ENCODE assay signal across 8 cellular contexts in genomic region chr1:155261401-155261887, GRCh38. TPM values are rescaled to one million over a fixed set of nuclear protein-coding genes. Genes with fewer than 3 reads are reported as not detected.
DNase-seq lines count a peak whose midpoint lies in the region; ATAC-seq and TF ChIP-seq lines count a peak whose summit lies in the region.

No MANE protein-coding gene starts in this region.

- H3K4me3 ChIP-seq in CD4-positive, alpha-beta memory T cell (ENCODE audit: low read length in 2 of 2): peak overlapping the region; percentile 94
- H3K4me3 ChIP-seq in HEK293 (ENCODE audit: low read depth, low read length) (peak overlapping the region; percentile 91), skin epidermis (peak overlapping the region; percentile 73 to 94 (median 79))

- peaks cover 23% of the 10 kb centered on the region for H3K4me1 ChIP-seq in CD4-positive, alpha-beta memory T cell (ENCODE audit: insufficient read depth, low read length)
- no peaks in the 10 kb centered on the region for H3K4me1 ChIP-seq in HEK293 (ENCODE audit: control insufficient read depth, insufficient read depth, low read length)

- CTCF ChIA-PET in CD4-positive, alpha-beta memory T cell (lab: Charles Lee; ENCODE audit: partially characterized antibody): interaction anchor here (1.1 to 4.7 kb wide), 8 partner anchors 11 to 330 kb away, joined by 3 to 77 read pairs (median 4); partner anchors contain the start of genes CLK2 and FDPS
- CTCF ChIA-PET in HEK293 (lab: Yijun Ruan, JAX): interaction anchor here (1.0 to 6.2 kb wide), 3 partner anchors 11 to 83 kb away, joined by 5 to 91 read pairs (median 7); no protein-coding TSS in a partner anchor

- H3K9me3 Mint-ChIP-seq in CD4-positive, alpha-beta memory T cell: peaks cover 0 to 3% (median 0%) of the 10 kb centered on the region in 8 donors
- no peaks in the 10 kb centered on the region for H3K9me3 Mint-ChIP-seq in T-helper 2 cell treated with Interferon-gamma antibody and Interleukin-4, amounts not matched to agents 5 μg/mL and 100 μg/mL, for 36 hours
- peaks cover 19% of the 10 kb centered on the region for H3K9me3 Mint-ChIP-seq in glutamatergic neuron (ENCODE audit: unreplicated experiment)

- H3K27me3 Mint-ChIP-seq in CD4-positive, alpha-beta memory T cell: no peaks in the 10 kb centered on the region
- H3K27me3 Mint-ChIP-seq in T-helper 2 cell treated with Interferon-gamma antibody and Interleukin-4, amounts not matched to agents 5 μg/mL and 100 μg/mL, for 36 hours (ENCODE audit: low read depth): no peaks in the 10 kb centered on the region
- peaks cover 13% of the 10 kb centered on the region for H3K27me3 Mint-ChIP-seq in glutamatergic neuron (ENCODE audit: unreplicated experiment)

- H3K4me1 Mint-ChIP-seq in CD4-positive, alpha-beta memory T cell: peaks cover 16 to 46% (median 34%) of the 10 kb centered on the region in 4 donors
- H3K4me1 Mint-ChIP-seq in T-helper 2 cell treated with Interferon-gamma antibody and Interleukin-4, amounts not matched to agents 5 μg/mL and 100 μg/mL, for 36 hours (ENCODE audit: low read depth): peaks cover 24% of the 10 kb centered on the region
- H3K4me1 Mint-ChIP-seq in glutamatergic neuron (ENCODE audit: low read depth, unreplicated experiment): peaks cover 19% of the 10 kb centered on the region

- peak overlapping the region; percentile 86 to 99 (median 97) for H3K27ac Mint-ChIP-seq in CD4-positive, alpha-beta memory T cell
- H3K27ac Mint-ChIP-seq in T-helper 2 cell treated with Interferon-gamma antibody and Interleukin-4, amounts not matched to agents 5 μg/mL and 100 μg/mL, for 36 hours: peak overlapping the region; percentile 89
- peak overlapping the region; percentile 84 for H3K27ac Mint-ChIP-seq in glutamatergic neuron (ENCODE audit: unreplicated experiment)

- no peaks in the 10 kb centered on the region for H3K9me3 ChIP-seq in CD4-positive, alpha-beta memory T cell (ENCODE audit: control insufficient read depth in 1 of 2, low read length in 2 of 2)
- no peaks in the 10 kb centered on the region for H3K9me3 ChIP-seq in HEK293 (ENCODE audit: control insufficient read depth, insufficient read depth, low read depth, low read length)

- H3K4me3 Mint-ChIP-seq in CD4-positive, alpha-beta memory T cell: peak overlapping the region; percentile 95 to 100 (median 99)
- H3K4me3 Mint-ChIP-seq in T-helper 2 cell treated with Interferon-gamma antibody and Interleukin-4, amounts not matched to agents 5 μg/mL and 100 μg/mL, for 36 hours: peak overlapping the region; percentile 96
- H3K4me3 Mint-ChIP-seq in glutamatergic neuron (ENCODE audit: unreplicated experiment): peak overlapping the region; percentile 97

- H3K36me3 Mint-ChIP-seq in CD4-positive, alpha-beta memory T cell: peaks cover 42 to 72% of the 10 kb centered on the region in 2 donors
- H3K36me3 Mint-ChIP-seq in T-helper 2 cell treated with Interferon-gamma antibody and Interleukin-4, amounts not matched to agents 5 μg/mL and 100 μg/mL, for 36 hours (ENCODE audit: low read depth): peaks cover 64% of the 10 kb centered on the region
- peaks cover 17% of the 10 kb centered on the region for H3K36me3 Mint-ChIP-seq in glutamatergic neuron (ENCODE audit: unreplicated experiment)

- intact Hi-C loops in CD4-positive, alpha-beta memory T cell (cut with micrococcal nuclease): no loop called here

- TF ChIP-seq CTCF in HEK293 (tag by site-specific recombination; IDR thresholded peaks at IDR 0.05) (peak; percentile 83), glutamatergic neuron (IDR thresholded peaks at IDR 0.05; ENCODE audit: partially characterized antibody, unreplicated experiment) (peak; percentile 17)

- ATAC-seq in HG02763 (IDR thresholded peaks at IDR 0.05; ENCODE audit: unreplicated experiment): no peak

- H3K36me3 ChIP-seq in CD4-positive, alpha-beta memory T cell (ENCODE audit: insufficient read depth, low read length): peaks cover 47% of the 10 kb centered on the region
- peaks cover 8 to 74% of the 10 kb centered on the region in 2 experiments for H3K36me3 ChIP-seq in HEK293 (ENCODE audit: control insufficient read depth in 2 of 2, insufficient read depth in 1 of 2, low read length in 2 of 2)

- H3K27me3 ChIP-seq in CD4-positive, alpha-beta memory T cell (ENCODE audit: insufficient read depth, low read length): no peaks in the 10 kb centered on the region

- H3K27ac ChIP-seq in CD4-positive, alpha-beta memory T cell (ENCODE audit: low read depth, low read length): peak overlapping the region; percentile 86
- peak overlapping the region; percentile 61; the same call in 1 of the 2 replicates for H3K27ac ChIP-seq in HEK293 (ENCODE audit: extremely low read depth, low read depth, low read length)
- H3K27ac ChIP-seq in skin epidermis: peak overlapping the region in 20 of 21 experiments; percentile 76 to 94 (median 86)

- POLR2A ChIA-PET in CD4-positive, alpha-beta memory T cell (lab: Charles Lee; ENCODE audit: partially characterized antibody): interaction anchor here (0.5 to 4.5 kb wide), 16 partner anchors 11 to 1021 kb away, joined by 3 to 59 read pairs (median 4); partner anchors contain the start of genes CLK2, FDPS, KRTCAP2 and PBXIP1
- POLR2A ChIA-PET in HEK293 (lab: Yijun Ruan, JAX): interaction anchor here (1.0 to 4.2 kb wide), 11 partner anchors 11 to 67 kb away, joined by 3 to 54 read pairs (median 6); partner anchors contain the start of gene CLK2

- DNase-seq in CD4-positive, alpha-beta memory T cell: peak in 2 of 5 donors; percentile 21 to 54
- no peak for DNase-seq in T-helper 2 cell treated with Interferon-gamma antibody and Interleukin-4, amounts not matched to agents 5 μg/mL and 100 μg/mL, for 36 hours (ENCODE audit: low spot score)
- DNase-seq in glutamatergic neuron (no peak), GDM1 (lab: John Stamatoyannopoulos, UW) (no peak), GM19238 (ENCODE audit: insufficient read length, low spot score) (no peak)

TF ChIP-seq in HEK293, 187 proteins besides CTCF, POLR2A, EP300 and RAD21:
- TF ChIP-seq ZNF211 (tag by site-specific recombination; IDR thresholded peaks at IDR 0.05; ENCODE audit: low read depth) (no peak), IKZF3 (tag by site-specific recombination; IDR thresholded peaks at IDR 0.05) (0 out of 2 replicates have a peak, but pooled peaks have one; percentile 5), ZIC2 (tag by site-specific recombination; IDR thresholded peaks at IDR 0.05) (peak; percentile 66), ZNF10 (tag by site-specific recombination; IDR thresholded peaks at IDR 0.05) (no peak)
- TF ChIP-seq, protein P1, sequence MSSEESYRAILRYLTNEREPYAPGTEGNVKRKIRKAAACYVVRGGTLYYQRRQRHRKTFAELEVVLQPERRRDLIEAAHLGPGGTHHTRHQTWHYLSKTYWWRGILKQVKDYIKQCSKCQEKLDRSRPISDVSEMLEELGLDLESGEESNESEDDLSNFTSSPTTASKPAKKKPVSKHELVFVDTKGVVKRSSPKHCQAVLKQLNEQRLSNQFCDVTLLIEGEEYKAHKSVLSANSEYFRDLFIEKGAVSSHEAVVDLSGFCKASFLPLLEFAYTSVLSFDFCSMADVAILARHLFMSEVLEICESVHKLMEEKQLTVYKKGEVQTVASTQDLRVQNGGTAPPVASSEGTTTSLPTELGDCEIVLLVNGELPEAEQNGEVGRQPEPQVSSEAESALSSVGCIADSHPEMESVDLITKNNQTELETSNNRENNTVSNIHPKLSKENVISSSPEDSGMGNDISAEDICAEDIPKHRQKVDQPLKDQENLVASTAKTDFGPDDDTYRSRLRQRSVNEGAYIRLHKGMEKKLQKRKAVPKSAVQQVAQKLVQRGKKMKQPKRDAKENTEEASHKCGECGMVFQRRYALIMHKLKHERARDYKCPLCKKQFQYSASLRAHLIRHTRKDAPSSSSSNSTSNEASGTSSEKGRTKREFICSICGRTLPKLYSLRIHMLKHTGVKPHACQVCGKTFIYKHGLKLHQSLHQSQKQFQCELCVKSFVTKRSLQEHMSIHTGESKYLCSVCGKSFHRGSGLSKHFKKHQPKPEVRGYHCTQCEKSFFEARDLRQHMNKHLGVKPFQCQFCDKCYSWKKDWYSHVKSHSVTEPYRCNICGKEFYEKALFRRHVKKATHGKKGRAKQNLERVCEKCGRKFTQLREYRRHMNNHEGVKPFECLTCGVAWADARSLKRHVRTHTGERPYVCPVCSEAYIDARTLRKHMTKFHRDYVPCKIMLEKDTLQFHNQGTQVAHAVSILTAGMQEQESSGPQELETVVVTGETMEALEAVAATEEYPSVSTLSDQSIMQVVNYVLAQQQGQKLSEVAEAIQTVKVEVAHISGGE (tag by site-specific recombination; conservative IDR thresholded peaks at IDR 0.05; ENCODE audit: low read depth): peak; percentile 79; the same call in 1 of the 2 replicates

RNA-seq across cellular contexts. Expression of gene SCAMP3, which starts 0.7 kb away (rescaled TPM):
- 100 to 1,000 TPM in 1 of 2 experiments, 10 to 100 TPM in 1; 94.4 to 101 TPM for total RNA-seq in CD4-positive, alpha-beta memory T cell
- polyA plus RNA-seq in CD4-positive, alpha-beta memory T cell: 100 to 1,000 TPM; 132 to 160 TPM
- 65.8 TPM for total RNA-seq in glutamatergic neuron (ENCODE audit: unreplicated experiment)

RNA-seq across cellular contexts. Expression of gene ENTREP3, which starts 6.2 kb away (rescaled TPM):
- 10 to 100 TPM; 10.5 to 12.2 TPM for total RNA-seq in CD4-positive, alpha-beta memory T cell
- 1 to 10 TPM in 1 of 2 donors, under 1 TPM in 1; 0.50 to 1.8 TPM for polyA plus RNA-seq in CD4-positive, alpha-beta memory T cell
- 51.2 TPM for total RNA-seq in glutamatergic neuron (ENCODE audit: unreplicated experiment)

RNA-seq across cellular contexts. Expression of gene CLK2, which starts 11.9 kb away (rescaled TPM):
- 100 to 1,000 TPM; 123 to 126 TPM for total RNA-seq in CD4-positive, alpha-beta memory T cell
- 10 to 100 TPM; 11.4 to 21.5 TPM for polyA plus RNA-seq in CD4-positive, alpha-beta memory T cell
- 74.8 TPM for total RNA-seq in glutamatergic neuron (ENCODE audit: unreplicated experiment)

RNA-seq across cellular contexts. Expression of gene HCN3, which starts 15.8 kb away (rescaled TPM):
- total RNA-seq in CD4-positive, alpha-beta memory T cell: 1 to 10 TPM; 4.9 to 5.3 TPM
- under 1 TPM; 0.10 to 0.41 TPM for polyA plus RNA-seq in CD4-positive, alpha-beta memory T cell
- 30.5 TPM for total RNA-seq in glutamatergic neuron (ENCODE audit: unreplicated experiment)

RNA-seq across cellular contexts. Expression of gene PKLR, which starts 39.8 kb away (rescaled TPM):
- not detected for total RNA-seq in CD4-positive, alpha-beta memory T cell
- polyA plus RNA-seq in CD4-positive, alpha-beta memory T cell: not detected
- total RNA-seq in glutamatergic neuron (ENCODE audit: unreplicated experiment): not detected
